Comparison of ENCODE assay signal across 2 cellular contexts in genomic region chr11:44351898-44352498, GRCh38.
TF ChIP-seq lines count a peak whose summit lies in the region.

No MANE protein-coding gene starts in this region.

TF ChIP-seq in Ishikawa, 13 proteins besides CTCF, POLR2A, EP300 and RAD21 (continued from another document):
- no peak for TF ChIP-seq CREB1 (IDR thresholded peaks at IDR 0.05; ENCODE audit: low read depth)
- TF ChIP-seq, protein P1, sequence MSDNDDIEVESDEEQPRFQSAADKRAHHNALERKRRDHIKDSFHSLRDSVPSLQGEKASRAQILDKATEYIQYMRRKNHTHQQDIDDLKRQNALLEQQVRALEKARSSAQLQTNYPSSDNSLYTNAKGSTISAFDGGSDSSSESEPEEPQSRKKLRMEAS (IDR thresholded peaks at IDR 0.05) = no peak
- no peak for TF ChIP-seq EGR1 (IDR thresholded peaks at IDR 0.05)
- TF ChIP-seq YY1 (IDR thresholded peaks at IDR 0.05; ENCODE audit: low read depth) = no peak
- TF ChIP-seq, protein P2, sequence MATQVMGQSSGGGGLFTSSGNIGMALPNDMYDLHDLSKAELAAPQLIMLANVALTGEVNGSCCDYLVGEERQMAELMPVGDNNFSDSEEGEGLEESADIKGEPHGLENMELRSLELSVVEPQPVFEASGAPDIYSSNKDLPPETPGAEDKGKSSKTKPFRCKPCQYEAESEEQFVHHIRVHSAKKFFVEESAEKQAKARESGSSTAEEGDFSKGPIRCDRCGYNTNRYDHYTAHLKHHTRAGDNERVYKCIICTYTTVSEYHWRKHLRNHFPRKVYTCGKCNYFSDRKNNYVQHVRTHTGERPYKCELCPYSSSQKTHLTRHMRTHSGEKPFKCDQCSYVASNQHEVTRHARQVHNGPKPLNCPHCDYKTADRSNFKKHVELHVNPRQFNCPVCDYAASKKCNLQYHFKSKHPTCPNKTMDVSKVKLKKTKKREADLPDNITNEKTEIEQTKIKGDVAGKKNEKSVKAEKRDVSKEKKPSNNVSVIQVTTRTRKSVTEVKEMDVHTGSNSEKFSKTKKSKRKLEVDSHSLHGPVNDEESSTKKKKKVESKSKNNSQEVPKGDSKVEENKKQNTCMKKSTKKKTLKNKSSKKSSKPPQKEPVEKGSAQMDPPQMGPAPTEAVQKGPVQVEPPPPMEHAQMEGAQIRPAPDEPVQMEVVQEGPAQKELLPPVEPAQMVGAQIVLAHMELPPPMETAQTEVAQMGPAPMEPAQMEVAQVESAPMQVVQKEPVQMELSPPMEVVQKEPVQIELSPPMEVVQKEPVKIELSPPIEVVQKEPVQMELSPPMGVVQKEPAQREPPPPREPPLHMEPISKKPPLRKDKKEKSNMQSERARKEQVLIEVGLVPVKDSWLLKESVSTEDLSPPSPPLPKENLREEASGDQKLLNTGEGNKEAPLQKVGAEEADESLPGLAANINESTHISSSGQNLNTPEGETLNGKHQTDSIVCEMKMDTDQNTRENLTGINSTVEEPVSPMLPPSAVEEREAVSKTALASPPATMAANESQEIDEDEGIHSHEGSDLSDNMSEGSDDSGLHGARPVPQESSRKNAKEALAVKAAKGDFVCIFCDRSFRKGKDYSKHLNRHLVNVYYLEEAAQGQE (IDR thresholded peaks at IDR 0.05; ENCODE audit: low read depth) = no peak
- TF ChIP-seq CEBPB (IDR thresholded peaks at IDR 0.05) = no peak
- TF ChIP-seq, protein P3, sequence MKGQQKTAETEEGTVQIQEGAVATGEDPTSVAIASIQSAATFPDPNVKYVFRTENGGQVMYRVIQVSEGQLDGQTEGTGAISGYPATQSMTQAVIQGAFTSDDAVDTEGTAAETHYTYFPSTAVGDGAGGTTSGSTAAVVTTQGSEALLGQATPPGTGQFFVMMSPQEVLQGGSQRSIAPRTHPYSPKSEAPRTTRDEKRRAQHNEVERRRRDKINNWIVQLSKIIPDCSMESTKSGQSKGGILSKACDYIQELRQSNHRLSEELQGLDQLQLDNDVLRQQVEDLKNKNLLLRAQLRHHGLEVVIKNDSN (IDR thresholded peaks at IDR 0.05) = no peak
TF ChIP-seq in Ishikawa: peak in this region for 0.

TF ChIP-seq in K562, 482 proteins besides CTCF, POLR2A, EP300 and RAD21 (continued from another document):
- TF ChIP-seq ZNF263 (CRISPR knock-in tag; IDR thresholded peaks at IDR 0.05; ENCODE audit: borderline replicate concordance) (no peak), NR4A1 (CRISPR knock-in tag; IDR thresholded peaks at IDR 0.05) (no peak), NR4A1 (tag; IDR thresholded peaks at IDR 0.05) (no peak), ZNF384 (IDR thresholded peaks at IDR 0.05; ENCODE audit: low read depth, low read length) (peak; percentile 65; the same call in 1 of the 2 replicates), MIER1 (IDR thresholded peaks at IDR 0.05; ENCODE audit: low read depth) (no peak), MECOM (CRISPR knock-in tag; IDR thresholded peaks at IDR 0.05) (no peak), SAFB (IDR thresholded peaks at IDR 0.05; ENCODE audit: borderline replicate concordance, low read depth, low read length) (no peak), SMARCA5 (IDR thresholded peaks at IDR 0.05) (0 out of 2 replicates have a peak, but pooled peaks have one; percentile 46), IRF2 (CRISPR knock-in tag; IDR thresholded peaks at IDR 0.05) (no peak), TFE3 (CRISPR knock-in tag; IDR thresholded peaks at IDR 0.05) (no peak), SMC3 (conservative IDR thresholded peaks at IDR 0.05; ENCODE audit: insufficient read depth, low read depth, low read length) (0 out of 2 replicates have a peak, but pooled peaks have one; percentile 21), SMARCC2 (IDR thresholded peaks at IDR 0.05; ENCODE audit: low read depth) (no peak), ZBTB1 (CRISPR knock-in tag; IDR thresholded peaks at IDR 0.05; ENCODE audit: borderline replicate concordance, low read depth) (no peak), NFYB (IDR thresholded peaks at IDR 0.05; ENCODE audit: extremely low read depth, insufficient read length) (no peak), ATF6 (CRISPR knock-in tag; IDR thresholded peaks at IDR 0.05) (no peak), CEBPG (CRISPR knock-in tag; IDR thresholded peaks at IDR 0.05) (no peak), CEBPG (tag; conservative IDR thresholded peaks at IDR 0.05 in 1 of 2, IDR thresholded peaks at IDR 0.05 in 1 of 2) (no peak)
